8 cellular contexts compared by ENCODE assay signal in the genomic region with DNA sequence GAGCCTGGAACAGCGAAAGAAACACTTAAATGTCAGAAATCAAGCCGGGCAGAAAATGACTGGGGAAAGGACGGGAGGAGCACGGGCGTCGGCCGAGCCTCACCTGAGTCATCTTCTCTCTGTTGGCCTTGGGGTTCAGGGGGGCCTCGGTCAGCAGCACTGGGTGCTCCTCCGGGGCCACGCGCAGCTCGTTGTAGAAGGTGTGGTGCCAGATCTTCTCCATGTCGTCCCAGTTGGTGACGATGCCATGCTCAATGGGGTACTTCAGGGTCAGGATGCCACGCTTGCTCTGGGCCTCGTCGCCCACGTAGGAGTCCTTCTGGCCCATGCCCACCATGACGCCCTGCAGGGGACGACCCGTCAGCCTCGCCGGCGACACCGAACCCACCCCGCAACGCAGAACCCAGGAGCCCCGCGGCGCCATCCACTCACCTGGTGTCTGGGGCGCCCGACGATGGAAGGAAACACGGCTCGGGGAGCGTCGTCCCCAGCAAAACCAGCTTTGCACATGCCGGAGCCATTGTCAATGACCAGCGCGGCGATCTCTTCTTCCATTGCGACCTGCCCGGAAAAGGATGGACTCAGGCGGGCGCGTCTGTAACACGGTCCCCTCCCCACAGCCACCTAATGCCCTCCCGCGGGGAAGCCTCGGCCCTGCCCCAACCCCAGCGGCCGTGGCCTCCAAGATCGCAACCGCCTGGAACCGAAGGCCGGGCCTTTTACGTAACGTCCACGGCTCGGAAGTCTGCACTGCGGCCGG. TPM values are rescaled to one million over a fixed set of nuclear protein-coding genes. Genes with fewer than 3 reads are reported as not detected.
DNase-seq lines count a peak whose midpoint lies in the region; ATAC-seq and TF ChIP-seq lines count a peak whose summit lies in the region.

No MANE protein-coding gene starts in this region.

- H3K4me3 ChIP-seq in breast epithelium (peak overlapping the region; percentile 79 to 98 (median 92)), right lobe of liver (peak overlapping the region; percentile 91 to 95 (median 93)), stomach smooth muscle (ENCODE audit: low read length in 2 of 2) (peak overlapping the region; percentile 98 to 99)

- under 1% methylated on average over 23 of the region's 62 CpGs for WGBS in right lobe of liver (ENCODE audit: insufficient coverage, low coverage, low lambda C conversion rate, missing lambda C conversion rate)

- ATAC-seq in GM21528 (IDR thresholded peaks at IDR 0.05; ENCODE audit: low FRiP score, unreplicated experiment) (peak; percentile 1), right lobe of liver (peak in 2 of 4 donors; percentile 4 to 10), HG02973 (IDR thresholded peaks at IDR 0.05; ENCODE audit: unreplicated experiment) (no peak), HG02884 (IDR thresholded peaks at IDR 0.05; ENCODE audit: unreplicated experiment) (no peak)

- H3K36me3 ChIP-seq in breast epithelium (no peaks in the 10 kb centered on the region), right lobe of liver (peaks cover 12 to 21% (median 20%) of the 10 kb centered on the region in 4 donors), stomach smooth muscle (ENCODE audit: control insufficient read depth in 2 of 2, insufficient read depth in 2 of 2, low read length in 2 of 2) (peaks cover 33 to 37% of the 10 kb centered on the region in 2 donors)

- H3K27ac ChIP-seq in breast epithelium (peak overlapping the region; percentile 98 to 99), right lobe of liver (peak overlapping the region; percentile 88 to 99 (median 92)), stomach smooth muscle (ENCODE audit: low read length) (peak overlapping the region; percentile 87)

- DNase-seq in RKO (ENCODE audit: low spot score), result peak; percentile 48
- DNase-seq in breast epithelium (ENCODE audit: low spot score in 2 of 2), result no peak
- peak; percentile 42 to 71 (median 55) for DNase-seq in right lobe of liver
- DNase-seq in mesenteric fat pad (ENCODE audit: low spot score), result no peak

- no peak for TF ChIP-seq POLR2A in breast epithelium (IDR thresholded peaks at IDR 0.05)
- no peak for TF ChIP-seq POLR2A in right lobe of liver (IDR thresholded peaks at IDR 0.05)

- no peak for TF ChIP-seq CTCF in breast epithelium (IDR thresholded peaks at IDR 0.05)
- TF ChIP-seq CTCF in right lobe of liver (IDR thresholded peaks at IDR 0.05), result no peak

- no peaks in the 10 kb centered on the region for H3K27me3 ChIP-seq in breast epithelium
- H3K27me3 ChIP-seq in right lobe of liver, result no peaks in the 10 kb centered on the region
- H3K27me3 ChIP-seq in stomach smooth muscle (ENCODE audit: control insufficient read depth in 1 of 2, insufficient read depth in 2 of 2, low read length in 2 of 2), result no peaks in the 10 kb centered on the region

- H3K9ac ChIP-seq in stomach smooth muscle (ENCODE audit: low read length in 2 of 2), result peak overlapping the region; percentile 89 to 90

- H3K4me1 ChIP-seq in breast epithelium (peaks cover 0 to 5% of the 10 kb centered on the region in 2 donors), right lobe of liver (peaks cover 0 to 41% (median 4%) of the 10 kb centered on the region in 4 donors), stomach smooth muscle (ENCODE audit: control insufficient read depth, insufficient read depth, low read length) (peaks cover 36% of the 10 kb centered on the region)

- H3K9me3 ChIP-seq in breast epithelium, result no peaks in the 10 kb centered on the region
- H3K9me3 ChIP-seq in right lobe of liver, result no peaks in the 10 kb centered on the region
- no peaks in the 10 kb centered on the region for H3K9me3 ChIP-seq in stomach smooth muscle (ENCODE audit: control insufficient read depth in 2 of 2, low read length in 2 of 2)

- intact Hi-C loops in breast epithelium (cut with DNase I; ENCODE audit: low total_unique reads) (no loop called here), right lobe of liver (cut with DNase I) (no loop called here)

RNA-seq across cellular contexts. Expression of a gene that starts 0.6 kb away (rescaled TPM):
- total RNA-seq in breast epithelium (1,000 to 10,000 TPM; 2,222 to 2,764 (median 2,750) TPM), right lobe of liver (1,000 to 10,000 TPM in 3 of 6 experiments, 100 to 1,000 TPM in 3; 218 to 2,508 (median 1,326) TPM), mesenteric fat pad (1,641 TPM)

RNA-seq across cellular contexts. Expression of a gene that starts 16.2 kb away (rescaled TPM):
- total RNA-seq in breast epithelium (1 to 10 TPM in 2 of 3 donors, under 1 TPM in 1; 0.48 to 3.2 (median 1.6) TPM), right lobe of liver (under 1 TPM in 1 of 6 experiments, not detected in 5; 0.22 TPM), mesenteric fat pad (0.39 TPM)

RNA-seq across cellular contexts. Expression of a gene that starts 40.2 kb away (rescaled TPM):
- total RNA-seq in breast epithelium (10 to 100 TPM; 13.0 to 23.1 (median 20.6) TPM), right lobe of liver (10 to 100 TPM; 13.1 to 17.1 (median 15.2) TPM), mesenteric fat pad (25.5 TPM)

Comparison
In these comparisons a context has a peak if more than half of its experiments do, and no peak if none do; other contexts are left out.
1. DNase-seq: peak in RKO (single experiment) and right lobe of liver (3 of 3); none in breast epithelium (0 of 2) and mesenteric fat pad (single experiment).
2. Peak in every context shown above with its lines, with median percentiles within 50 percentile points of each other: H3K27ac ChIP-seq and H3K4me3 ChIP-seq.